Comparison of ENCODE assay signal across 21 cellular contexts in the genomic region with DNA sequence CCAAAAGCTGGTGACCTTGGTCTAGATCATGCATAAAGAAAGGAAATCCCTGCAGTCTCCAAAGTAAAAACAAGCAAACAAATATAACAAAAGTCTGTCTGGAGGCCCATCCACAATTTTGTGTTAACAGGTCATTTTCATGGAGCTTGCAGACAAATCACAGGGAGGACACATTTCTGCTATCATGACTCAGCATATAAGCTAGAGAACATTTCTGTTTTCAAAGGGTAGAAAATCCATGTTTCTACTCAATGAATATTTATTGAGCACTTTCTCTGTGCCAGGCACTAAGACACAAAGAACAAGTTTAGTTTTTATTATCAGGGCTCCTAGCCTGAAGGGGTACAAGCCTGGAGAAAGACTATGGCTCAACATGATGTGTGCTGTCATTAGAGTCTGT.
"Had no signal": no experiment of that assay in that cellular context is flagged by ENCODE, and none has a peak within 500 bp of the region (broad histone marks: within the 10 kb centered on the region; RNA-seq: fewer than 3 reads in every experiment).

No MANE protein-coding gene starts in this region.

- H3K4me3 Mint-ChIP-seq: activated CD4-positive, alpha-beta memory T cell treated with anti-CD3 and anti-CD28 coated beads for 36 hours; activated CD8-positive, alpha-beta memory T cell treated with anti-CD3 and anti-CD28 coated beads, Interleukin-2, amount 10 ng/mL, durations not matched to agents 7 days and 5 days; activated naive CD4-positive, alpha-beta T cell treated with anti-CD3 and anti-CD28 coated beads, Interleukin-2, amount 10 ng/mL, durations not matched to agents 7 days and 5 days; endodermal cell; naive thymus-derived CD4-positive, alpha-beta T cell; type B pancreatic cell had no signal

- H3K4me1 Mint-ChIP-seq: activated CD8-positive, alpha-beta memory T cell treated with anti-CD3 and anti-CD28 coated beads, Interleukin-2, amount 10 ng/mL, durations not matched to agents 7 days and 5 days; activated naive CD4-positive, alpha-beta T cell treated with anti-CD3 and anti-CD28 coated beads, Interleukin-2, amount 10 ng/mL, durations not matched to agents 7 days and 5 days; naive thymus-derived CD4-positive, alpha-beta T cell had no signal

- ATAC-seq: activated CD8-positive, alpha-beta memory T cell treated with anti-CD3 and anti-CD28 coated beads, Interleukin-2, amount 10 ng/mL, durations not matched to agents 7 days and 5 days; left lobe of liver; naive thymus-derived CD4-positive, alpha-beta T cell; stimulated activated naive CD8-positive, alpha-beta T cell treated with anti-CD3 and anti-CD28 coated beads, Interleukin-15, Interleukin-2, amounts not matched to agents 100 U/mL and 50 U/mL, for 24 hours had no signal

- H3K36me3 ChIP-seq: cardiac muscle cell, neutrophil, WERI-Rb-1 had no signal

- H3K36me3 Mint-ChIP-seq: activated CD4-positive, alpha-beta memory T cell treated with anti-CD3 and anti-CD28 coated beads for 36 hours; activated CD8-positive, alpha-beta memory T cell treated with anti-CD3 and anti-CD28 coated beads, Interleukin-2, amount 10 ng/mL, durations not matched to agents 7 days and 5 days; activated naive CD4-positive, alpha-beta T cell treated with anti-CD3 and anti-CD28 coated beads, Interleukin-2, amount 10 ng/mL, durations not matched to agents 7 days and 5 days; type B pancreatic cell had no signal

- H3K9me3 ChIP-seq: neutrophil had no signal

- H2AFZ ChIP-seq: parathyroid adenoma had no signal

- H3K4me3 ChIP-seq: cardiac muscle cell, dorsolateral prefrontal cortex, skin epidermis had no signal

- H3K27ac Mint-ChIP-seq: activated CD4-positive, alpha-beta memory T cell treated with anti-CD3 and anti-CD28 coated beads for 36 hours; activated CD8-positive, alpha-beta memory T cell treated with anti-CD3 and anti-CD28 coated beads, Interleukin-2, amount 10 ng/mL, durations not matched to agents 7 days and 5 days; activated naive CD4-positive, alpha-beta T cell treated with anti-CD3 and anti-CD28 coated beads, Interleukin-2, amount 10 ng/mL, durations not matched to agents 7 days and 5 days; activated T-helper 2 cell treated with anti-CD3 and anti-CD28 coated beads, Interferon-gamma antibody, Interleukin-2, Interleukin-4, amounts not matched to agents 10 μg/mL and 5 μg/mL and 100 μg/mL, durations not matched to agents 14 hours and 24 hours and 36 hours; endodermal cell; naive thymus-derived CD4-positive, alpha-beta T cell; type B pancreatic cell had no signal

- H3K27me3 Mint-ChIP-seq: activated CD4-positive, alpha-beta memory T cell treated with anti-CD3 and anti-CD28 coated beads for 36 hours; activated CD8-positive, alpha-beta memory T cell treated with anti-CD3 and anti-CD28 coated beads, Interleukin-2, amount 10 ng/mL, durations not matched to agents 7 days and 5 days; activated naive CD4-positive, alpha-beta T cell treated with anti-CD3 and anti-CD28 coated beads, Interleukin-2, amount 10 ng/mL, durations not matched to agents 7 days and 5 days; type B pancreatic cell had no signal

- H3K27me3 ChIP-seq: cardiac muscle cell, neutrophil had no signal

- DNase-seq: activated CD4-positive, alpha-beta memory T cell treated with anti-CD3 and anti-CD28 coated beads for 36 hours; activated CD8-positive, alpha-beta memory T cell treated with anti-CD3 and anti-CD28 coated beads, Interleukin-2, amount 10 ng/mL, durations not matched to agents 7 days and 5 days; activated naive CD4-positive, alpha-beta T cell treated with anti-CD3 and anti-CD28 coated beads, Interleukin-2, amount 10 ng/mL, durations not matched to agents 7 days and 5 days; activated T-cell treated with anti-CD3 and anti-CD28 coated beads, Interleukin-2, amount 50 U/mL, for 1 hour; dorsolateral prefrontal cortex; endodermal cell; hippocampal formation; naive thymus-derived CD4-positive, alpha-beta T cell; retina; stimulated activated CD4-positive, alpha-beta T cell treated with anti-CD3 and anti-CD28 coated beads, Interleukin-15, amount 100 ng/mL, for 24 hours; stimulated activated CD4-positive, alpha-beta T cell treated with anti-CD3 and anti-CD28 coated beads, Interleukin-4, amount 100 ng/mL, for 24 hours; stimulated activated naive CD8-positive, alpha-beta T cell treated with anti-CD3 and anti-CD28 coated beads, Interleukin-15, Interleukin-2, amounts not matched to agents 100 U/mL and 50 U/mL, for 24 hours; T-helper 1 cell; WERI-Rb-1 had no signal

- H3K79me2 ChIP-seq: parathyroid adenoma had no signal

- H3K4me1 ChIP-seq: parathyroid adenoma had no signal

- H3K9ac ChIP-seq: parathyroid adenoma had no signal

- H3K27ac ChIP-seq: cardiac muscle cell, dorsolateral prefrontal cortex, neutrophil, parathyroid adenoma, skin epidermis, WERI-Rb-1 had no signal
